Comparison of ENCODE assay signal across 14 cellular contexts in the genomic region with DNA sequence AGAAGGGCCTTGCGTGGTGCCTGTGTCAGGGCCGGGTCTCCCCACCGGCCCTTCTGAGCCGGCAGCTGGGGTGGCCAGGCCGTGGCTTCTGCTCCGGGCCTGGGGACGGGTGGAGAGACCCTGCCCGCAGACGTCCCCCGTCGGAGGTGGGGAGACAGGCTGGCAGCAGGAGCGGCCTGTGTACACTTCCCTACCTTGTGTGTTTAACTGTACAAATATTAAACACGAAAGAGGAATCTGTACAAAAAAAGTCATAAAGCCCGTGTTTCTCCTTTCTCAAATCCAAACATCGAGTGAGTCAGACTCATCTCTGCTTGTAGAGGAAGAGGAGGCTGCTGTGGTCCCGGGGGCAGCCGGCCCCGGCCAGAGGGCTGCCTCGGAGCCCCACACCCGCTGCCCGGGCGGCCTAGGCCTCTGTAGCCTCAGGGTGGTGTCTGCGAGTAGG. TPM values are rescaled to one million over a fixed set of nuclear protein-coding genes. Genes with fewer than 3 reads are reported as not detected.
DNase-seq lines count a peak whose midpoint lies in the region; ATAC-seq and TF ChIP-seq lines count a peak whose summit lies in the region.
"Had no signal": no experiment of that assay in that cellular context is flagged by ENCODE, and none has a peak within 500 bp of the region (broad histone marks: within the 10 kb centered on the region; RNA-seq: fewer than 3 reads in every experiment).

No MANE protein-coding gene starts in this region.

- no peak for ATAC-seq in stimulated activated memory B cell treated with anti-CD40 and anti-IgM and Interleukin-4, amounts not matched to agents 10 μg/mL and 1 μg/mL and 100 μg/mL, for 72 hours
- no peak for ATAC-seq in HG02588 (IDR thresholded peaks at IDR 0.05; ENCODE audit: unreplicated experiment)
- ATAC-seq: natural killer cell had no signal

- H3K4me1 Mint-ChIP-seq in stimulated activated memory B cell treated with anti-CD40 and anti-IgM and Interleukin-4, amounts not matched to agents 10 μg/mL and 1 μg/mL and 100 μg/mL, for 72 hours, result peaks cover 4% of the 10 kb centered on the region
- H3K4me1 Mint-ChIP-seq: activated CD4-positive, alpha-beta T cell treated with anti-CD3 and anti-CD28 coated beads, Interleukin-2, amount 10 ng/mL, durations not matched to agents 24 days and 14 days; natural killer cell had no signal

- no peak for TF ChIP-seq CTCF in astrocyte of the spinal cord (IDR thresholded peaks at IDR 0.05; ENCODE audit: low read depth, low read length)
- TF ChIP-seq CTCF in liver (IDR thresholded peaks at IDR 0.05; ENCODE audit: low read depth, low read length, missing input control), result no peak

- DNase-seq in astrocyte of the spinal cord (ENCODE audit: low read depth, low spot score), result no peak
- no peak for DNase-seq in NCI-H1092 (lab: John Stamatoyannopoulos, UW)
- no peak for DNase-seq in stimulated activated CD4-positive, alpha-beta T cell treated with anti-CD3 and anti-CD28 coated beads, Interleukin-4, amount 100 ng/mL, for 1 hour
- DNase-seq in NCI-H2196 (lab: John Stamatoyannopoulos, UW; ENCODE audit: unreplicated experiment), result no peak
- DNase-seq: activated CD4-positive, alpha-beta T cell treated with anti-CD3 and anti-CD28 coated beads, Interleukin-2, amount 10 ng/mL, durations not matched to agents 24 days and 14 days; CD4-positive, alpha-beta T cell; erythroblast; natural killer cell; NCI-H2081 treated with DMSO at 0.1 percent for 48 hours had no signal

- H3K9ac ChIP-seq in ES-I3 (ENCODE audit: low read depth, low read length) (0 out of 2 replicates have a peak overlapping the region, but pooled peaks have one; percentile 58), liver (ENCODE audit: low read depth in 1 of 2, low read length in 2 of 2) (no peak overlapping the region)

- H3K36me3 ChIP-seq in ES-I3 (ENCODE audit: insufficient read depth, low read length), result no peaks in the 10 kb centered on the region
- H3K36me3 ChIP-seq in liver (ENCODE audit: control insufficient read depth in 4 of 4, insufficient read depth in 3 of 4, low read depth in 1 of 4, low read length in 3 of 4), result no peaks in the 10 kb centered on the region

- peaks cover 0 to 3% (median 0%) of the 10 kb centered on the region in 4 donors for H3K27me3 ChIP-seq in liver (ENCODE audit: control insufficient read depth in 4 of 4, insufficient read depth in 4 of 4, low read length in 3 of 4)

- no peaks in the 10 kb centered on the region for H3K36me3 Mint-ChIP-seq in stimulated activated memory B cell treated with anti-CD40 and anti-IgM and Interleukin-4, amounts not matched to agents 10 μg/mL and 1 μg/mL and 100 μg/mL, for 72 hours
- H3K36me3 Mint-ChIP-seq: natural killer cell had no signal

- H3K9me3 Mint-ChIP-seq in stimulated activated memory B cell treated with anti-CD40 and anti-IgM and Interleukin-4, amounts not matched to agents 10 μg/mL and 1 μg/mL and 100 μg/mL, for 72 hours, result no peaks in the 10 kb centered on the region
- H3K9me3 Mint-ChIP-seq: activated CD4-positive, alpha-beta T cell treated with anti-CD3 and anti-CD28 coated beads, Interleukin-2, amount 10 ng/mL, durations not matched to agents 24 days and 14 days; CD4-positive, alpha-beta T cell; natural killer cell had no signal

- H3K27me3 Mint-ChIP-seq in stimulated activated memory B cell treated with anti-CD40 and anti-IgM and Interleukin-4, amounts not matched to agents 10 μg/mL and 1 μg/mL and 100 μg/mL, for 72 hours, result peaks cover 54% of the 10 kb centered on the region

- H3K4me1 ChIP-seq in ES-I3 (ENCODE audit: insufficient read depth, low read length), result peaks cover 7% of the 10 kb centered on the region; the same call in 1 of the 2 replicates
- H3K4me1 ChIP-seq in liver (ENCODE audit: control insufficient read depth in 4 of 4, insufficient read depth in 4 of 4, low read length in 3 of 4), result peaks cover 36 to 66% (median 49%) of the 10 kb centered on the region in 4 donors

- in situ Hi-C loops in astrocyte of the spinal cord (cut with HindIII; ENCODE audit: low sequenced_read_pairs), result no loop called here

- WGBS in liver, result 28% methylated on average over 23 of the region's 23 CpGs

- H3K4me3 ChIP-seq in astrocyte of the spinal cord (ENCODE audit: low read depth, low read length) (peak overlapping the region; percentile 38), liver (ENCODE audit: low read depth in 1 of 3, low read length in 3 of 3) (peak overlapping the region in 1 of 3 donors; percentile 60)

- no peak for TF ChIP-seq RAD21 in liver (IDR thresholded peaks at IDR 0.05)

- H3K9me3 ChIP-seq in ES-I3 (ENCODE audit: control insufficient read depth, insufficient read depth, low read length), result no peaks in the 10 kb centered on the region
- H3K9me3 ChIP-seq in liver (ENCODE audit: control insufficient read depth in 4 of 4, low read length in 3 of 4), result no peaks in the 10 kb centered on the region

- peak overlapping the region; percentile 63 to 77 for H3K27ac ChIP-seq in liver (ENCODE audit: low read depth in 1 of 2, low read length in 2 of 2)

- H3K4me3 Mint-ChIP-seq in stimulated activated memory B cell treated with anti-CD40 and anti-IgM and Interleukin-4, amounts not matched to agents 10 μg/mL and 1 μg/mL and 100 μg/mL, for 72 hours, result peak overlapping the region; percentile 30
- H3K4me3 Mint-ChIP-seq: activated CD4-positive, alpha-beta T cell treated with anti-CD3 and anti-CD28 coated beads, Interleukin-2, amount 10 ng/mL, durations not matched to agents 24 days and 14 days; natural killer cell had no signal

- no peak overlapping the region for H3K27ac Mint-ChIP-seq in stimulated activated memory B cell treated with anti-CD40 and anti-IgM and Interleukin-4, amounts not matched to agents 10 μg/mL and 1 μg/mL and 100 μg/mL, for 72 hours
- H3K27ac Mint-ChIP-seq: activated CD4-positive, alpha-beta T cell treated with anti-CD3 and anti-CD28 coated beads, Interleukin-2, amount 10 ng/mL, durations not matched to agents 24 days and 14 days; CD4-positive, alpha-beta T cell; natural killer cell had no signal

TF ChIP-seq in liver, 16 proteins besides CTCF, POLR2A, EP300 and RAD21:
- TF ChIP-seq ATF3 (IDR thresholded peaks at IDR 0.05) (no peak), RXRA (IDR thresholded peaks at IDR 0.05) (no peak), NR2F2 (IDR thresholded peaks at IDR 0.05) (no peak), FOXA2 (IDR thresholded peaks at IDR 0.05) (no peak), FOXA1 (IDR thresholded peaks at IDR 0.05) (no peak), REST (IDR thresholded peaks at IDR 0.05) (no peak), TAF1 (conservative IDR thresholded peaks at IDR 0.05) (no peak), ZBTB33 (IDR thresholded peaks at IDR 0.05) (no peak)

RNA-seq across cellular contexts. Expression of gene CACNA1H, which starts 2.0 kb away (rescaled TPM):
- 1 to 10 TPM; 4.2 to 8.5 TPM for total RNA-seq in liver
- 1 to 10 TPM in 1 of 2 donors, under 1 TPM in 1; 0.21 to 7.9 TPM for polyA plus RNA-seq in liver
- total RNA-seq: OCI-LY7 had no signal

RNA-seq across cellular contexts. Expression of gene C1QTNF8, which starts 58.9 kb away (rescaled TPM):
- not detected for total RNA-seq in liver
- polyA plus RNA-seq in liver, result not detected
- total RNA-seq: activated CD4-positive, alpha-beta T cell treated with anti-CD3 and anti-CD28 coated beads, Interleukin-2, amount 10 ng/mL, durations not matched to agents 24 days and 14 days; CD4-positive, alpha-beta T cell; natural killer cell; OCI-LY7 had no signal
